Comparison of ENCODE assay signal across 8 cellular contexts in the genomic region with DNA sequence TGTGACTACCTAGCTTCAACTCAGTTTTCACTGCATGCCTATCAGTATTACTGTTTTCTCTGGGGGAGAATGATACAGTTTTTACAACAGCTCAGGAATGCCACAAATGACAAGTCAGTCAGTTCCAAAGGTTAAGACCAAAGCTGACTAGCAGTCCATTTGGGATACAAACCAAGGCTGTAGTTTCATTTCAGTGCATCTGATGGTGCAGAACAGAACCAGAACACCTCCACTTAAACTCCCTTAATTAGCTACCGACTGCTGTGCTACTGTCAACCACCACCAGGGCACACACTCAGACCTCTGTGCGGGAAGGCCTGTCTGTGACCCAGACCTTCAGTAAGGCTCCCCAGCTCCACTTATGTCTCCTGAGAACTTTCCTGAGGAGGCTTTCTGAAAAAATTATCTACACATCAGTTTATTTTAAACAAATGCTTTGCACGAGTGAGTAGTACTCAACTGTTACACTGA. TPM values are rescaled to one million over a fixed set of nuclear protein-coding genes. Genes with fewer than 3 reads are reported as not detected.
A peak's percentile ranks its signal among the peaks of the same experiment; 100 is the strongest.
DNase-seq lines count a peak whose midpoint lies in the region; TF ChIP-seq lines count a peak whose summit lies in the region.
"Had no signal": no experiment of that assay in that cellular context is flagged by ENCODE, and none has a peak within 500 bp of the region (broad histone marks: within the 10 kb centered on the region; RNA-seq: fewer than 3 reads in every experiment).

No MANE protein-coding gene starts in this region.

- H3K9me3 Mint-ChIP-seq in chondrocyte (ENCODE audit: low read depth), result no peaks in the 10 kb centered on the region

- peaks cover 77% of the 10 kb centered on the region for H3K36me3 ChIP-seq in DOHH2 (ENCODE audit: control insufficient read depth, low read length)
- 0 out of 2 replicates have a peak, but pooled peaks cover 4% of the 10 kb centered on the region for H3K36me3 ChIP-seq in KMS-11 (ENCODE audit: insufficient read depth)
- no peaks in the 10 kb centered on the region for H3K36me3 ChIP-seq in neural cell (ENCODE audit: insufficient read depth, low read length)
- peaks cover 17 to 49% of the 10 kb centered on the region in 2 donors for H3K36me3 ChIP-seq in ascending aorta

- peak overlapping the region; percentile 87 for H3K27ac Mint-ChIP-seq in chondrocyte (ENCODE audit: unreplicated experiment)

- peak; percentile 18 for TF ChIP-seq CTCF in DOHH2 (IDR thresholded peaks at IDR 0.05; ENCODE audit: low read depth, low read length, poor library complexity, severe bottlenecking)
- TF ChIP-seq CTCF in KMS-11 (conservative IDR thresholded peaks at IDR 0.05; ENCODE audit: low read depth, low read length), result peak; percentile 68
- peak; percentile 73 for TF ChIP-seq CTCF in chondrocyte (IDR thresholded peaks at IDR 0.05)
- peak; percentile 19 for TF ChIP-seq CTCF in neural cell (IDR thresholded peaks at IDR 0.05; ENCODE audit: poor library complexity, severe bottlenecking)
- TF ChIP-seq CTCF in ascending aorta (IDR thresholded peaks at IDR 0.05), result peak in 1 of 3 experiments; percentile 8

- H3K36me3 Mint-ChIP-seq in chondrocyte (ENCODE audit: low read depth), result peaks cover 18% of the 10 kb centered on the region

- no peaks in the 10 kb centered on the region for H3K4me1 ChIP-seq in DOHH2 (ENCODE audit: control insufficient read depth, low read length)
- H3K4me1 ChIP-seq in KMS-11 (ENCODE audit: low read depth, poor library complexity, severe bottlenecking), result peaks cover under 1% of the 10 kb centered on the region
- peaks cover 0 to 16% of the 10 kb centered on the region in 2 donors for H3K4me1 ChIP-seq in ascending aorta

- no peak for TF ChIP-seq RAD21 in neural cell (conservative IDR thresholded peaks at IDR 0.05)

- no peak overlapping the region for H3K9ac ChIP-seq in KMS-11
- H3K9ac ChIP-seq in neural cell (ENCODE audit: low read length), result no peak overlapping the region

- H3K9me2 ChIP-seq in DOHH2 (replicated peaks; ENCODE audit: control insufficient read depth, low read length), result no peaks in the 10 kb centered on the region
- no peaks in the 10 kb centered on the region for H3K9me2 ChIP-seq in neural cell (ENCODE audit: insufficient read depth, low read length)

- no peaks in the 10 kb centered on the region for H3K27me3 Mint-ChIP-seq in chondrocyte (ENCODE audit: low read depth)

- H3K4me2 ChIP-seq in DOHH2 (ENCODE audit: low read length) (no peak overlapping the region), KMS-11 (no peak overlapping the region), neural cell (ENCODE audit: low read length) (no peak overlapping the region)

- no peak overlapping the region for H3K4me3 Mint-ChIP-seq in chondrocyte (ENCODE audit: unreplicated experiment)

- no peak overlapping the region for H2AFZ ChIP-seq in KMS-11 (ENCODE audit: low read depth)
- H2AFZ ChIP-seq in neural cell (ENCODE audit: low read depth, low read length), result no peak overlapping the region

- intact Hi-C loops in ascending aorta (cut with DNase I), result no loop called here

- H3K4me3 ChIP-seq in DOHH2 (ENCODE audit: low read length), result no peak overlapping the region
- H3K4me3 ChIP-seq in KMS-11 (IDR thresholded peaks at IDR 0.05; ENCODE audit: insufficient read depth, low read depth, low read length), result no peak overlapping the region
- no peak overlapping the region for H3K4me3 ChIP-seq in neural cell (ENCODE audit: low read length)
- H3K4me3 ChIP-seq in ascending aorta, result no peak overlapping the region

- no peak for DNase-seq in chondrocyte (ENCODE audit: low spot score)
- no peak for DNase-seq in ascending aorta (ENCODE audit: low spot score in 2 of 2)
- no peak for DNase-seq in KBM-7
- no peak for DNase-seq in putamen (ENCODE audit: low spot score)
- DNase-seq: SW 1271 had no signal

- no peak for TF ChIP-seq EP300 in neural cell (conservative IDR thresholded peaks at IDR 0.05; ENCODE audit: poor library complexity, severe bottlenecking)

- no peak overlapping the region for H3K27ac ChIP-seq in DOHH2 (ENCODE audit: low read depth, low read length)
- H3K27ac ChIP-seq in KMS-11, result no peak overlapping the region
- H3K27ac ChIP-seq in neural cell (ENCODE audit: low read length), result no peak overlapping the region
- H3K27ac ChIP-seq in ascending aorta, result peak overlapping the region in 1 of 2 donors; percentile 26

- H3K79me2 ChIP-seq in DOHH2 (ENCODE audit: control insufficient read depth, low read length) (no peaks in the 10 kb centered on the region), KMS-11 (ENCODE audit: insufficient read depth, low read depth) (no peaks in the 10 kb centered on the region), neural cell (replicated peaks; ENCODE audit: insufficient read depth, low read length) (peaks cover 4% of the 10 kb centered on the region)

- H3F3A ChIP-seq in DOHH2 (ENCODE audit: control insufficient read depth, insufficient read depth) (peaks cover 10% of the 10 kb centered on the region), neural cell (ENCODE audit: insufficient read depth, low read length, poor library complexity, severe bottlenecking) (no peaks in the 10 kb centered on the region)

- peaks cover 2% of the 10 kb centered on the region; the same call in 1 of the 2 replicates for H4K20me1 ChIP-seq in DOHH2 (ENCODE audit: control insufficient read depth, insufficient read depth, low read depth, low read length)
- H4K20me1 ChIP-seq in KMS-11 (ENCODE audit: insufficient read depth), result no peaks in the 10 kb centered on the region
- H4K20me1 ChIP-seq in neural cell (ENCODE audit: insufficient read depth), result no peaks in the 10 kb centered on the region

- H3K9me3 ChIP-seq in DOHH2 (ENCODE audit: control insufficient read depth, insufficient read depth, low read length), result no peaks in the 10 kb centered on the region
- H3K9me3 ChIP-seq in neural cell (ENCODE audit: low read length), result no peaks in the 10 kb centered on the region
- no peaks in the 10 kb centered on the region for H3K9me3 ChIP-seq in ascending aorta

- in situ Hi-C loops in KBM-7 (cut with MboI; ENCODE audit: low pct_unique_long_range_greater_than_20kb, low sequenced_read_pairs), result no loop called here

- no peaks in the 10 kb centered on the region for H3K27me3 ChIP-seq in DOHH2 (ENCODE audit: control insufficient read depth, low read length)
- no peaks in the 10 kb centered on the region for H3K27me3 ChIP-seq in KMS-11 (ENCODE audit: insufficient read depth, low read depth)
- no peaks in the 10 kb centered on the region for H3K27me3 ChIP-seq in neural cell (ENCODE audit: insufficient read depth, low read depth, low read length)
- H3K27me3 ChIP-seq in ascending aorta, result no peaks in the 10 kb centered on the region

- peaks cover 38% of the 10 kb centered on the region for H3K4me1 Mint-ChIP-seq in chondrocyte (ENCODE audit: low read depth)

TF ChIP-seq in neural cell, 6 proteins besides CTCF, POLR2A, EP300 and RAD21:
- TF ChIP-seq SMC3 (conservative IDR thresholded peaks at IDR 0.05; ENCODE audit: poor library complexity), result no peak
- TF ChIP-seq REST (IDR thresholded peaks at IDR 0.05; ENCODE audit: borderline replicate concordance), result no peak
- TF ChIP-seq MXI1 (conservative IDR thresholded peaks at IDR 0.05; ENCODE audit: poor library complexity, severe bottlenecking), result no peak
- no peak for TF ChIP-seq EZH2 (IDR thresholded peaks at IDR 0.05; ENCODE audit: borderline replicate concordance, insufficient read depth, low read length, poor library complexity, severe bottlenecking)
- no peak for TF ChIP-seq TAF1 (IDR thresholded peaks at IDR 0.05; ENCODE audit: low read depth)
- TF ChIP-seq POLR2AphosphoS5 (IDR thresholded peaks at IDR 0.05), result no peak

RNA-seq across cellular contexts. Expression of gene NFE2L1, which starts 20.4 kb away (rescaled TPM):
- total RNA-seq in chondrocyte, result 290 to 445 TPM (median 444 TPM) in 3 replicates
- polyA plus RNA-seq in neural cell, result 48.4 and 67.1 TPM in 2 replicates
- 82.2 and 96.9 TPM in 2 replicates for polyA minus RNA-seq in neural cell
- total RNA-seq in ascending aorta, result 114 TPM

RNA-seq across cellular contexts. Expression of gene COPZ2, which starts 30.9 kb away (rescaled TPM):
- 157 to 228 TPM (median 219 TPM) in 3 replicates for total RNA-seq in chondrocyte
- not detected in 2 replicates for polyA plus RNA-seq in neural cell
- polyA minus RNA-seq in neural cell, result not detected in 2 replicates
- 155 TPM for total RNA-seq in ascending aorta

RNA-seq across cellular contexts. Expression of gene CBX1, which starts 32.8 kb away (rescaled TPM):
- total RNA-seq in chondrocyte, result 73.6 to 78.2 TPM (median 74.9 TPM) in 3 replicates
- 336 and 363 TPM in 2 replicates for polyA plus RNA-seq in neural cell
- 205 and 210 TPM in 2 replicates for polyA minus RNA-seq in neural cell
- total RNA-seq in ascending aorta, result 20.2 TPM

RNA-seq across cellular contexts. Expression of gene SNX11, which starts 39.0 kb away (rescaled TPM):
- 22.3 to 24.7 TPM (median 22.5 TPM) in 3 replicates for total RNA-seq in chondrocyte
- polyA plus RNA-seq in neural cell, result 29.0 and 34.7 TPM in 2 replicates
- 25.7 and 30.7 TPM in 2 replicates for polyA minus RNA-seq in neural cell
- 6.6 TPM for total RNA-seq in ascending aorta
